31 cellular contexts compared by ENCODE assay signal in genomic region chr3:37484884-37485559, GRCh38.
"Had no signal": no experiment of that assay in that cellular context is flagged by ENCODE, and none has a peak within 500 bp of the region (broad histone marks: within the 10 kb centered on the region; RNA-seq: fewer than 3 reads in every experiment).

No MANE protein-coding gene starts in this region.

- H3K9me3 Mint-ChIP-seq: activated T-helper 1 cell treated with anti-CD3 and anti-CD28 coated beads, Interleukin-12 subunit alpha, Interleukin-12 subunit beta, Interleukin-2, Interleukin-4 antibody, amounts not matched to agents 30 ng/mL and 10 ng/mL and 1 ng/mL, durations not matched to agents 14 hours and 24 hours and 36 hours; nephron had no signal

- H3K4me3 ChIP-seq: adrenal gland, body of pancreas, colonic mucosa, dorsolateral prefrontal cortex, gastroesophageal sphincter, lung, ovary, skin epidermis, stomach, thyroid gland, upper lobe of left lung, vagina had no signal

- H3K4me3 Mint-ChIP-seq: activated naive CD4-positive, alpha-beta T cell treated with anti-CD3 and anti-CD28 coated beads for 36 hours; activated naive CD8-positive, alpha-beta T cell treated with anti-CD3 and anti-CD28 coated beads for 36 hours; activated T-helper 1 cell treated with anti-CD3 and anti-CD28 coated beads, Interleukin-12 subunit alpha, Interleukin-12 subunit beta, Interleukin-2, Interleukin-4 antibody, amounts not matched to agents 30 ng/mL and 10 ng/mL and 1 ng/mL, durations not matched to agents 14 hours and 24 hours and 36 hours; nephron; T-helper 1 cell treated with Interleukin-12 subunit alpha and Interleukin-12 subunit beta and Interleukin-4 antibody, amounts not matched to agents 30 μg/mL and 1 μg/mL, for 36 hours had no signal

- DNase-seq: activated CD4-positive, alpha-beta T cell treated with anti-CD3 and anti-CD28 coated beads for 4 hours; activated CD4-positive, alpha-beta T cell treated with anti-CD3 and anti-CD28 coated beads, Interleukin-2, amount 50 U/mL, for 4 hours; activated CD8-positive, alpha-beta memory T cell treated with anti-CD3 and anti-CD28 coated beads for 24 hours; activated effector memory CD4-positive, alpha-beta T cell treated with anti-CD3 and anti-CD28 coated beads, Interleukin-2, amount 50 U/mL, for 16 hours; activated naive CD4-positive, alpha-beta T cell treated with anti-CD3 and anti-CD28 coated beads for 36 hours; activated naive CD8-positive, alpha-beta T cell treated with anti-CD3 and anti-CD28 coated beads for 36 hours; adrenal gland; aorta; body of pancreas; cerebellar nuclear complex; colonic mucosa; dorsolateral prefrontal cortex; effector memory CD4-positive, alpha-beta T cell; head of caudate nucleus; ovary; stimulated activated CD4-positive, alpha-beta T cell treated with anti-CD3 and anti-CD28 coated beads, Interleukin-12 subunit alpha, Interleukin-12 subunit beta, amount 100 ng/mL, for 4 hours; stimulated activated CD4-positive, alpha-beta T cell treated with anti-CD3 and anti-CD28 coated beads, Interleukin-4, amount 100 ng/mL, for 1 hour; stomach; T-helper 9 cell; upper lobe of left lung had no signal

- H3K27me3 ChIP-seq: adrenal gland, body of pancreas, colonic mucosa, dorsolateral prefrontal cortex, gastroesophageal sphincter, ovary, stomach, thyroid gland, upper lobe of left lung, vagina had no signal

- H3K9me3 ChIP-seq: adrenal gland, colonic mucosa, gastroesophageal sphincter, ovary, stomach, thyroid gland, upper lobe of left lung, vagina had no signal

- ATAC-seq: body of pancreas, gastroesophageal sphincter, sciatic nerve had no signal

- H3K4me1 ChIP-seq: body of pancreas, colonic mucosa, gastroesophageal sphincter, stomach, thyroid gland, upper lobe of left lung, vagina had no signal

- H3K36me3 ChIP-seq: colonic mucosa, ovary had no signal

- H3K27ac Mint-ChIP-seq: activated naive CD4-positive, alpha-beta T cell treated with anti-CD3 and anti-CD28 coated beads for 36 hours; activated naive CD8-positive, alpha-beta T cell treated with anti-CD3 and anti-CD28 coated beads for 36 hours; activated T-helper 1 cell treated with anti-CD3 and anti-CD28 coated beads, Interleukin-12 subunit alpha, Interleukin-12 subunit beta, Interleukin-2, Interleukin-4 antibody, amounts not matched to agents 30 ng/mL and 10 ng/mL and 1 ng/mL, durations not matched to agents 14 hours and 24 hours and 36 hours; nephron; progenitor cell of endocrine pancreas; T-helper 1 cell treated with Interleukin-12 subunit alpha and Interleukin-12 subunit beta and Interleukin-4 antibody, amounts not matched to agents 30 μg/mL and 1 μg/mL, for 36 hours had no signal

- H3K27ac ChIP-seq: body of pancreas, colonic mucosa, dorsolateral prefrontal cortex, gastroesophageal sphincter, ovary, skin epidermis, stomach, thyroid gland, upper lobe of left lung, vagina, VCaP had no signal

- H3K4me1 Mint-ChIP-seq: activated naive CD8-positive, alpha-beta T cell treated with anti-CD3 and anti-CD28 coated beads for 36 hours had no signal

- H3K36me3 Mint-ChIP-seq: activated naive CD8-positive, alpha-beta T cell treated with anti-CD3 and anti-CD28 coated beads for 36 hours had no signal
